In genomic region chr6:30169658-30170614, GRCh38 we compare ENCODE assay signal across 9 cellular contexts. TPM values are rescaled to one million over a fixed set of nuclear protein-coding genes. Genes with fewer than 3 reads are reported as not detected.
DNase-seq lines count a peak whose midpoint lies in the region; ATAC-seq and TF ChIP-seq lines count a peak whose summit lies in the region.
"Had no signal": no experiment of that assay in that cellular context is flagged by ENCODE, and none has a peak within 500 bp of the region (broad histone marks: within the 10 kb centered on the region; RNA-seq: fewer than 3 reads in every experiment).

No MANE protein-coding gene starts in this region.

- H3K27ac ChIP-seq in IMR-90 (ENCODE audit: insufficient read depth, low read length), result no peak overlapping the region
- H3K27ac ChIP-seq in naive thymus-derived CD4-positive, alpha-beta T cell (ENCODE audit: low read depth, low read length), result no peak overlapping the region
- H3K27ac ChIP-seq: BLaER1 had no signal

- peaks cover 55% of the 10 kb centered on the region for H3K27me3 ChIP-seq in IMR-90 (ENCODE audit: control insufficient read depth, insufficient read depth, low read length)
- H3K27me3 ChIP-seq in naive thymus-derived CD4-positive, alpha-beta T cell (ENCODE audit: control insufficient read depth in 2 of 2, insufficient read depth in 2 of 2, low read length in 2 of 2), result peaks cover 9 to 12% of the 10 kb centered on the region in 2 donors

- H3K18ac ChIP-seq in IMR-90 (ENCODE audit: low read depth, low read length), result no peak overlapping the region

- in situ Hi-C loops in IMR-90 (cut with MboI; ENCODE audit: low sequenced_read_pairs), result no loop called here
- in situ Hi-C loops in SK-MEL-5 (cut with HindIII; ENCODE audit: low pct_unique_long_range_greater_than_20kb, low sequenced_read_pairs), result no loop called here

- POLR2A ChIA-PET in IMR-90 (lab: Charles Lee; ENCODE audit: unreplicated experiment), result no interaction called here
- POLR2A ChIA-PET in naive thymus-derived CD4-positive, alpha-beta T cell (lab: Charles Lee), result no interaction called here

- no peak overlapping the region for H3K27ac Mint-ChIP-seq in naive thymus-derived CD4-positive, alpha-beta T cell

- peak; percentile 76 for TF ChIP-seq CTCF in IMR-90 (conservative IDR thresholded peaks at IDR 0.05; ENCODE audit: low read depth, low read length)
- TF ChIP-seq CTCF in epithelial cell of proximal tubule (conservative IDR thresholded peaks at IDR 0.05; ENCODE audit: low read depth, low read length), result peak; percentile 92

- no peaks in the 10 kb centered on the region for H3K9me3 Mint-ChIP-seq in naive thymus-derived CD4-positive, alpha-beta T cell

- 0% methylated on average over 2 of the region's 7 CpGs; no CpG with 5 or more reads in 1 of the 2 experiments for WGBS in IMR-90 (ENCODE audit: extremely low coverage in 2 of 2, insufficient read length in 1 of 2), 2 experiments

- intact Hi-C loops in IMR-90 (cut with micrococcal nuclease), result loop anchor here (1.0 kb wide), 2 partner anchors 67 to 322 kb away; no protein-coding TSS in a partner anchor
- intact Hi-C loops in naive thymus-derived CD4-positive, alpha-beta T cell (cut with micrococcal nuclease), result loop anchor here (1.0 to 2.0 kb wide), 3 partner anchors 39 to 321 kb away; no protein-coding TSS in a partner anchor

- no peak overlapping the region for H4K91ac ChIP-seq in IMR-90 (ENCODE audit: insufficient read depth, low read depth, low read length)

- no peak overlapping the region for H2BK5ac ChIP-seq in IMR-90 (ENCODE audit: low read depth, low read length, poor library complexity, severe bottlenecking)

- dilution Hi-C loops in IMR-90 (cut with HindIII; ENCODE audit: low sequenced_read_pairs, unreplicated experiment), result no loop called here

- peaks cover 0 to 37% (median 4%) of the 10 kb centered on the region in 7 donors for H3K4me1 Mint-ChIP-seq in naive thymus-derived CD4-positive, alpha-beta T cell

- H3K14ac ChIP-seq in IMR-90 (replicated peaks; ENCODE audit: low read depth, low read length), result no peak overlapping the region

- H2AK5ac ChIP-seq in IMR-90 (ENCODE audit: low read depth, low read length), result no peak overlapping the region

- TF ChIP-seq POLR2A in IMR-90 (IDR thresholded peaks at IDR 0.05; ENCODE audit: low read depth, low read length), result no peak

- ATAC-seq in IMR-90 (ENCODE audit: low read depth), result peak; percentile 96
- peak; percentile 81 for ATAC-seq in naive thymus-derived CD4-positive, alpha-beta T cell

- H3K27me3 Mint-ChIP-seq in naive thymus-derived CD4-positive, alpha-beta T cell, result peaks cover 42 to 65% (median 57%) of the 10 kb centered on the region in 5 donors

- no peak overlapping the region for H3K4me2 ChIP-seq in IMR-90 (ENCODE audit: low read depth, low read length)
- H3K4me2 ChIP-seq: BLaER1 had no signal

- TF ChIP-seq RAD21 in IMR-90 (IDR thresholded peaks at IDR 0.05; ENCODE audit: low read length), result peak; percentile 71

- H2BK120ac ChIP-seq in IMR-90 (ENCODE audit: low read depth, low read length), result no peak overlapping the region

- H2AFZ ChIP-seq in IMR-90 (replicated peaks; ENCODE audit: low read length, poor library complexity), result no peak overlapping the region

- DNase-seq in NCI-H1092 treated with DMSO at 0.1 percent for 48 hours (lab: John Stamatoyannopoulos, UW), result peak; percentile 4
- no peak for DNase-seq in NCI-H1092 (lab: John Stamatoyannopoulos, UW)
- DNase-seq in IMR-90, result peak; percentile 49
- peak; percentile 70 for DNase-seq in SK-MEL-5 (ENCODE audit: low read depth, low spot score)
- no peak for DNase-seq in epithelial cell of proximal tubule (ENCODE audit: low read depth)
- peak in 5 of 9 donors; percentile 23 to 44 (median 34) for DNase-seq in naive thymus-derived CD4-positive, alpha-beta T cell
- no peak for DNase-seq in mesenteric fat pad (ENCODE audit: low spot score)
- DNase-seq in GM19240 (ENCODE audit: insufficient read length, low spot score), result no peak

- no peak overlapping the region for H3K56ac ChIP-seq in IMR-90 (ENCODE audit: extremely low read depth, insufficient read depth, low read length)

- H4K8ac ChIP-seq in IMR-90 (ENCODE audit: low read depth in 2 of 2, low read length in 2 of 2), result no peak overlapping the region

- H3K23ac ChIP-seq in IMR-90 (ENCODE audit: low read depth, low read length), result no peak overlapping the region

- no peaks in the 10 kb centered on the region for H3K4me1 ChIP-seq in IMR-90 (ENCODE audit: control insufficient read depth, insufficient read depth, low read length)
- H3K4me1 ChIP-seq in naive thymus-derived CD4-positive, alpha-beta T cell (ENCODE audit: control insufficient read depth in 2 of 2, insufficient read depth in 2 of 2, low read length in 2 of 2), result peaks cover 0 to 3% of the 10 kb centered on the region in 2 donors
- H3K4me1 ChIP-seq: BLaER1 had no signal

- H3K4me3 ChIP-seq in IMR-90 (ENCODE audit: insufficient read depth, low read depth, low read length), result no peak overlapping the region
- H3K4me3 ChIP-seq in epithelial cell of proximal tubule (ENCODE audit: low read depth, low read length), result no peak overlapping the region
- no peak overlapping the region for H3K4me3 ChIP-seq in naive thymus-derived CD4-positive, alpha-beta T cell (ENCODE audit: low read length)
- H3K4me3 ChIP-seq: BLaER1 had no signal

- no peak overlapping the region for H2AK9ac ChIP-seq in IMR-90 (replicated peaks; ENCODE audit: low read depth, low read length, poor library complexity)

- H2BK20ac ChIP-seq in IMR-90 (ENCODE audit: low read depth, low read length), result no peak overlapping the region

- H3K36me3 Mint-ChIP-seq in naive thymus-derived CD4-positive, alpha-beta T cell, result no peaks in the 10 kb centered on the region

- H3K9ac ChIP-seq in IMR-90 (ENCODE audit: low read depth, low read length), result no peak overlapping the region
- H3K9ac ChIP-seq: BLaER1 had no signal

- CTCF ChIA-PET in IMR-90 (lab: Yijun Ruan, JAX), result no interaction called here
- CTCF ChIA-PET in naive thymus-derived CD4-positive, alpha-beta T cell (lab: Charles Lee), result interaction anchor here (0.8 kb wide), 1 partner anchor 67 kb away, joined by 3 read pairs; no protein-coding TSS in a partner anchor

- H3K4me3 Mint-ChIP-seq in naive thymus-derived CD4-positive, alpha-beta T cell, result no peak overlapping the region

- H3K36me3 ChIP-seq in IMR-90 (ENCODE audit: control insufficient read depth, insufficient read depth, low read length), result no peaks in the 10 kb centered on the region
- H3K36me3 ChIP-seq in naive thymus-derived CD4-positive, alpha-beta T cell (ENCODE audit: control insufficient read depth in 2 of 3, insufficient read depth in 3 of 3, low read length in 3 of 3), result no peaks in the 10 kb centered on the region
- H3K36me3 ChIP-seq: BLaER1 had no signal

- BruUV-seq in IMR-90 (replicated peaks; lab: Mats Ljungman, UMichigan), result no TSS peak

- H4K20me1 ChIP-seq in IMR-90 (ENCODE audit: insufficient read depth, low read length), result no peaks in the 10 kb centered on the region
- H4K20me1 ChIP-seq: BLaER1 had no signal

- no peak overlapping the region for H4K5ac ChIP-seq in IMR-90 (ENCODE audit: low read depth, low read length)

- no peaks in the 10 kb centered on the region for H3K79me1 ChIP-seq in IMR-90 (ENCODE audit: low read depth in 1 of 2, low read length in 2 of 2)

- no peaks in the 10 kb centered on the region for H3K9me1 ChIP-seq in IMR-90 (ENCODE audit: insufficient read depth, low read length)

- H3K9me3 ChIP-seq in IMR-90 (ENCODE audit: control insufficient read depth, insufficient read depth, low read length), result no peaks in the 10 kb centered on the region
- H3K9me3 ChIP-seq in naive thymus-derived CD4-positive, alpha-beta T cell (ENCODE audit: control insufficient read depth in 2 of 3, low read length in 3 of 3), result no peaks in the 10 kb centered on the region
- H3K9me3 ChIP-seq: BLaER1 had no signal

- H2BK15ac ChIP-seq in IMR-90 (ENCODE audit: low read depth, low read length), result no peak overlapping the region

- no peak overlapping the region for H3K4ac ChIP-seq in IMR-90 (ENCODE audit: low read depth, low read length)

RNA-seq across cellular contexts. Expression of gene TRIM15, which starts 6.6 kb away (rescaled TPM):
- total RNA-seq in IMR-90 (2012; rRNA removed) (not detected in 2 replicates), epithelial cell of proximal tubule (not detected in 2 replicates), mesenteric fat pad (not detected)
- not detected in 2 replicates for polyA plus RNA-seq in IMR-90 (2012; rRNA removed)
- polyA plus RNA-seq in IMR-90 (2012; cell fraction: cytosol; rRNA removed), result not detected in 2 replicates
- not detected in 2 replicates for polyA plus RNA-seq in IMR-90 (2012; cell fraction: nucleus; rRNA removed; ENCODE audit: low replicate concordance)
- total RNA-seq in SK-MEL-5 (2014; rRNA removed; shearing (Covaris generic)), result not detected in 2 replicates
- polyA plus RNA-seq in SK-MEL-5 (2015; cell fraction: cytosol; rRNA removed), result not detected in 2 replicates
- not detected in 2 replicates for polyA plus RNA-seq in SK-MEL-5 (2015; cell fraction: nucleus; rRNA removed)
- under 1 TPM in 1 of 5 experiments, not detected in 4; 0.46 TPM for total RNA-seq in naive thymus-derived CD4-positive, alpha-beta T cell
- polyA plus RNA-seq in naive thymus-derived CD4-positive, alpha-beta T cell, result not detected

RNA-seq across cellular contexts. Expression of gene TRIM10, which starts 8.9 kb away (rescaled TPM):
- not detected in 2 replicates for total RNA-seq in IMR-90 (2012; rRNA removed)
- polyA plus RNA-seq in IMR-90 (2012; rRNA removed), result not detected in 2 replicates
- 0.02 TPM in 1 of 2 replicates, not detected in the other for polyA plus RNA-seq in IMR-90 (2012; cell fraction: cytosol; rRNA removed)
- not detected in 2 replicates for polyA plus RNA-seq in IMR-90 (2012; cell fraction: nucleus; rRNA removed; ENCODE audit: low replicate concordance)
- not detected in 2 replicates for total RNA-seq in SK-MEL-5 (2014; rRNA removed; shearing (Covaris generic))
- polyA plus RNA-seq in SK-MEL-5 (2015; cell fraction: cytosol; rRNA removed), result not detected in 2 replicates
- polyA plus RNA-seq in SK-MEL-5 (2015; cell fraction: nucleus; rRNA removed), result not detected in 2 replicates
- total RNA-seq in epithelial cell of proximal tubule, result not detected in 2 replicates
- under 1 TPM in 1 of 5 experiments, not detected in 4; 0.12 TPM for total RNA-seq in naive thymus-derived CD4-positive, alpha-beta T cell
- not detected for polyA plus RNA-seq in naive thymus-derived CD4-positive, alpha-beta T cell
- not detected for total RNA-seq in mesenteric fat pad

RNA-seq across cellular contexts. Expression of gene TRIM40, which starts 34.0 kb away (rescaled TPM):
- total RNA-seq in IMR-90 (2012; rRNA removed) (not detected in 2 replicates), epithelial cell of proximal tubule (not detected in 2 replicates), mesenteric fat pad (not detected)
- not detected in 2 replicates for polyA plus RNA-seq in IMR-90 (2012; rRNA removed)
- not detected in 2 replicates for polyA plus RNA-seq in IMR-90 (2012; cell fraction: cytosol; rRNA removed)
- not detected in 2 replicates for polyA plus RNA-seq in IMR-90 (2012; cell fraction: nucleus; rRNA removed; ENCODE audit: low replicate concordance)
- not detected in 2 replicates for total RNA-seq in SK-MEL-5 (2014; rRNA removed; shearing (Covaris generic))
- polyA plus RNA-seq in SK-MEL-5 (2015; cell fraction: cytosol; rRNA removed), result not detected in 2 replicates
- polyA plus RNA-seq in SK-MEL-5 (2015; cell fraction: nucleus; rRNA removed), result not detected in 2 replicates
- total RNA-seq in naive thymus-derived CD4-positive, alpha-beta T cell, result not detected
- polyA plus RNA-seq in naive thymus-derived CD4-positive, alpha-beta T cell, result not detected

RNA-seq across cellular contexts. Expression of gene TRIM26, which starts 43.3 kb away (rescaled TPM):
- total RNA-seq in IMR-90 (2012; rRNA removed) (22.6 and 23.3 TPM in 2 replicates), epithelial cell of proximal tubule (14.7 and 35.1 TPM in 2 replicates), mesenteric fat pad (32.1 TPM)
- 23.8 and 24.6 TPM in 2 replicates for polyA plus RNA-seq in IMR-90 (2012; rRNA removed)
- polyA plus RNA-seq in IMR-90 (2012; cell fraction: cytosol; rRNA removed), result 17.1 and 17.6 TPM in 2 replicates
- 29.3 and 43.3 TPM in 2 replicates for polyA plus RNA-seq in IMR-90 (2012; cell fraction: nucleus; rRNA removed; ENCODE audit: low replicate concordance)
- total RNA-seq in SK-MEL-5 (2014; rRNA removed; shearing (Covaris generic)), result 24.7 and 25.0 TPM in 2 replicates
- polyA plus RNA-seq in SK-MEL-5 (2015; cell fraction: cytosol; rRNA removed), result 37.3 and 39.6 TPM in 2 replicates
- polyA plus RNA-seq in SK-MEL-5 (2015; cell fraction: nucleus; rRNA removed), result 27.4 and 32.8 TPM in 2 replicates
- 10 to 100 TPM; 40.1 to 73.1 (median 49.1) TPM for total RNA-seq in naive thymus-derived CD4-positive, alpha-beta T cell
- 10 to 100 TPM; 23.0 to 45.8 TPM for polyA plus RNA-seq in naive thymus-derived CD4-positive, alpha-beta T cell

RNA-seq across cellular contexts. Expression of gene TRIM31, which starts 57.0 kb away (rescaled TPM):
- total RNA-seq in IMR-90 (2012; rRNA removed) (not detected in 2 replicates), epithelial cell of proximal tubule (not detected in 2 replicates), mesenteric fat pad (not detected)
- not detected in 2 replicates for polyA plus RNA-seq in IMR-90 (2012; rRNA removed)
- not detected in 2 replicates for polyA plus RNA-seq in IMR-90 (2012; cell fraction: cytosol; rRNA removed)
- polyA plus RNA-seq in IMR-90 (2012; cell fraction: nucleus; rRNA removed; ENCODE audit: low replicate concordance), result not detected in 2 replicates
- total RNA-seq in SK-MEL-5 (2014; rRNA removed; shearing (Covaris generic)), result not detected in 2 replicates
- polyA plus RNA-seq in SK-MEL-5 (2015; cell fraction: cytosol; rRNA removed), result not detected in 2 replicates
- polyA plus RNA-seq in SK-MEL-5 (2015; cell fraction: nucleus; rRNA removed), result not detected in 2 replicates
- total RNA-seq in naive thymus-derived CD4-positive, alpha-beta T cell, result under 1 TPM in 2 of 5 experiments, not detected in 3; 0.32 TPM
- under 1 TPM in 1 of 2 donors, not detected in 1; 0.59 TPM for polyA plus RNA-seq in naive thymus-derived CD4-positive, alpha-beta T cell

Comparison
In these comparisons a context has a peak if more than half of its experiments do, and no peak if none do; other contexts are left out.
1. DNase-seq: peak in NCI-H1092 treated with DMSO at 0.1 percent for 48 hours (single experiment), IMR-90 (single experiment), SK-MEL-5 (single experiment) and naive thymus-derived CD4-positive, alpha-beta T cell (5 of 9); none in NCI-H1092 (single experiment), epithelial cell of proximal tubule (single experiment), mesenteric fat pad (single experiment) and GM19240 (single experiment).